ENCODE assay signal across 30 cellular contexts in the genomic region with DNA sequence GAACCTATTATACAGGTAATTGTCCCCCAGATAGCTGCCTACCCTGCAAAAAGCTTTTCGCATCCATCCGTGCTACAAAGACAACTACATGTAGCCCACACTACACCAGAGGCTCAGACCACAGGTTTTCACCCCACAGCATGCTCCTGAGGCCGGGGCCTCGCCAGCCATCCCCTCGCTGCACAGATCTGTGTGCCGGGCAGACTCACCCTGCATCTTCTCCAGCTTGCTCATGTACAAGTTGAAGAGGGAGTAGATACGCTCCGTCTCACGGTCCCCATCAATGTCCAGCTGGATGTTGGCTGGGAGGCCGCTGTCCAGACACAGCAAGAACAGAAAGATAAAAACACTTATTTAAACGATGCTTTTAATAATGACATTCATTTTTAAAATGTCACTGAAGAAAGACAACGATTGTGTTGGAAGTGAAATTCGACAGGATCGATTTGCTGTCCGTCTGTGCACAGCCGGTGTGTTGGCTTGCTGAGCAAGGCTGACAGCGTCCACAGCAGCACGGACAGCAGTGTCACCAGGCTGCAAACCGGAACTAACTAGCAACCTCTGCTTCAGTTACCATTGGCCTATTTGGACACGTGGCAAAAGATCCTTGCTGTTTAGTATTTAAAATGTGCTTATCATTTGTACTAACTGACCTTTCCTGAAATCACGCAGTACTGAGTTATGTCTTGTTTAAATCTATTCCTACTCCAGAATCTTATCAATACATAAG. TPM values are rescaled to one million over a fixed set of nuclear protein-coding genes. Genes with fewer than 3 reads are reported as not detected.
A peak's percentile ranks its signal among the peaks of the same experiment; 100 is the strongest.
DNase-seq lines count a peak whose midpoint lies in the region; FAIRE-seq and TF ChIP-seq lines count a peak whose summit lies in the region.
"Had no signal": no experiment of that assay in that cellular context is flagged by ENCODE, and none has a peak within 500 bp of the region (broad histone marks: within the 10 kb centered on the region; RNA-seq: fewer than 3 reads in every experiment).

No MANE protein-coding gene starts in this region.

- CTCF ChIA-PET in HEK293T (lab: Yijun Ruan, JAX): no interaction called here

- H3K4me3 Mint-ChIP-seq in activated naive CD4-positive, alpha-beta T cell treated with anti-CD3 and anti-CD28 coated beads, Interleukin-2, amount 50 U/mL, for 24 hours: no peak overlapping the region
- H3K4me3 Mint-ChIP-seq: activated CD4-positive, alpha-beta T cell treated with anti-CD3 and anti-CD28 coated beads for 36 hours; dendritic cell treated with granulocyte-macrophage colony-stimulating factor and Interleukin-4, amounts not matched to agents 40 ng/mL and 50 ng/mL, for 4 days; stimulated activated naive CD8-positive, alpha-beta T cell treated with anti-CD3 and anti-CD28 coated beads, Interleukin-15, amount 100 ng/mL, for 72 hours; T-helper 1 cell treated with Interleukin-12 subunit alpha and Interleukin-12 subunit beta and Interleukin-4 antibody, amounts not matched to agents 30 μg/mL and 1 μg/mL, for 36 hours had no signal

- H3K36me3 Mint-ChIP-seq in activated naive CD4-positive, alpha-beta T cell treated with anti-CD3 and anti-CD28 coated beads, Interleukin-2, amount 50 U/mL, for 24 hours: peaks cover 19% of the 10 kb centered on the region

- H3K4me1 Mint-ChIP-seq in activated naive CD4-positive, alpha-beta T cell treated with anti-CD3 and anti-CD28 coated beads, Interleukin-2, amount 50 U/mL, for 24 hours: peaks cover 4% of the 10 kb centered on the region

- H3K36me3 ChIP-seq in adipocyte (ENCODE audit: control insufficient read depth, insufficient read depth, low read length, severe bottlenecking) (peaks cover 53% of the 10 kb centered on the region), kidney (ENCODE audit: control insufficient read depth in 1 of 2, insufficient read depth in 2 of 2, low read length in 2 of 2) (peaks cover 6 to 7% of the 10 kb centered on the region in 2 donors), subcutaneous abdominal adipose tissue (ENCODE audit: control insufficient read depth in 5 of 5, insufficient read depth in 5 of 5, low read length in 5 of 5) (peaks cover 0 to 61% (median 39%) of the 10 kb centered on the region in 5 donors)
- H3K36me3 ChIP-seq: transverse colon had no signal

- H3K4me1 ChIP-seq in adipocyte (ENCODE audit: control insufficient read depth, insufficient read depth, low read length) (peaks cover 25% of the 10 kb centered on the region), kidney (ENCODE audit: control insufficient read depth in 1 of 2, insufficient read depth in 1 of 2, low read depth in 1 of 2, low read length in 2 of 2) (no peaks in the 10 kb centered on the region), subcutaneous abdominal adipose tissue (ENCODE audit: control insufficient read depth in 5 of 5, insufficient read depth in 5 of 5, low read length in 5 of 5) (peaks cover 6 to 55% (median 39%) of the 10 kb centered on the region in 5 donors)

- H3K27me3 ChIP-seq in adipocyte (replicated peaks; ENCODE audit: control insufficient read depth, insufficient read depth, low read length) (no peaks in the 10 kb centered on the region), subcutaneous abdominal adipose tissue (ENCODE audit: control insufficient read depth in 5 of 5, insufficient read depth in 4 of 5, low read length in 5 of 5) (no peaks in the 10 kb centered on the region)
- H3K27me3 ChIP-seq: cardiac muscle cell, esophagus muscularis mucosa, transverse colon had no signal

- no peak for TF ChIP-seq CTCF in kidney (IDR thresholded peaks at IDR 0.05; ENCODE audit: borderline replicate concordance, extremely low read depth, insufficient read depth)

- H3K9me3 Mint-ChIP-seq in activated naive CD4-positive, alpha-beta T cell treated with anti-CD3 and anti-CD28 coated beads, Interleukin-2, amount 50 U/mL, for 24 hours: no peaks in the 10 kb centered on the region

- POLR2A ChIA-PET in HEK293T (lab: Yijun Ruan, JAX): no interaction called here

- no peaks in the 10 kb centered on the region for H3K27me3 Mint-ChIP-seq in activated naive CD4-positive, alpha-beta T cell treated with anti-CD3 and anti-CD28 coated beads, Interleukin-2, amount 50 U/mL, for 24 hours
- H3K27me3 Mint-ChIP-seq: activated CD4-positive, alpha-beta T cell treated with anti-CD3 and anti-CD28 coated beads for 36 hours; dendritic cell treated with granulocyte-macrophage colony-stimulating factor and Interleukin-4, amounts not matched to agents 40 ng/mL and 50 ng/mL, for 4 days; stimulated activated naive CD8-positive, alpha-beta T cell treated with anti-CD3 and anti-CD28 coated beads, Interleukin-15, amount 100 ng/mL, for 72 hours had no signal

- H3K27ac ChIP-seq in kidney (ENCODE audit: low read depth in 2 of 2, low read length in 2 of 2) (no peak overlapping the region), subcutaneous abdominal adipose tissue (ENCODE audit: low read depth, low read length) (peak overlapping the region; percentile 66)
- H3K27ac ChIP-seq: esophagus muscularis mucosa, KMS-11, SK-N-MC, skin epidermis, transverse colon had no signal

- peak overlapping the region; percentile 35 for H3K27ac Mint-ChIP-seq in activated naive CD4-positive, alpha-beta T cell treated with anti-CD3 and anti-CD28 coated beads, Interleukin-2, amount 50 U/mL, for 24 hours
- H3K27ac Mint-ChIP-seq: dendritic cell treated with granulocyte-macrophage colony-stimulating factor and Interleukin-4, amounts not matched to agents 40 ng/mL and 50 ng/mL, for 4 days; T-helper 1 cell treated with Interleukin-12 subunit alpha and Interleukin-12 subunit beta and Interleukin-4 antibody, amounts not matched to agents 30 μg/mL and 1 μg/mL, for 36 hours had no signal

- no peaks in the 10 kb centered on the region for H3K9me3 ChIP-seq in adipocyte (ENCODE audit: control insufficient read depth, low read length)
- H3K9me3 ChIP-seq in kidney (ENCODE audit: control insufficient read depth in 1 of 2, low read length in 2 of 2): no peaks in the 10 kb centered on the region
- no peaks in the 10 kb centered on the region for H3K9me3 ChIP-seq in subcutaneous abdominal adipose tissue (ENCODE audit: control insufficient read depth in 5 of 5, low read length in 5 of 5)
- H3K9me3 ChIP-seq: esophagus muscularis mucosa, transverse colon had no signal

- intact Hi-C loops in kidney (cut with DNase I): no loop called here

- no peak for DNase-seq in activated naive CD4-positive, alpha-beta T cell treated with Interleukin-2 at 50 U/mL for 16 hours
- DNase-seq in adipocyte (ENCODE audit: low read depth): no peak
- DNase-seq in kidney: peak; percentile 33
- DNase-seq in COR-L47 (lab: John Stamatoyannopoulos, UW): no peak
- DNase-seq in HEK293T (ENCODE audit: extremely low spot score): no peak
- no peak for DNase-seq in T-helper 1 cell
- DNase-seq: activated CD4-positive, alpha-beta T cell treated with anti-CD3 and anti-CD28 coated beads for 36 hours; activated T-cell treated with anti-CD3 and anti-CD28 coated beads, Interleukin-2, amount 50 U/mL, for 1 hour; AML-193; foreskin melanocyte; HCEC 1CT; MV-4-11; NCI-H146; NCI-H446 treated with DMSO at 0.1 percent for 48 hours; NCI-H82; stimulated activated naive CD8-positive, alpha-beta T cell treated with anti-CD3 and anti-CD28 coated beads, Interleukin-15, amount 100 ng/mL, for 72 hours; transverse colon had no signal

- H3K9ac ChIP-seq in adipocyte (ENCODE audit: low read length) (peak overlapping the region; percentile 42), kidney (ENCODE audit: low read length in 2 of 2) (no peak overlapping the region), subcutaneous abdominal adipose tissue (ENCODE audit: low read length in 5 of 5) (no peak overlapping the region)
- H3K9ac ChIP-seq: KMS-11 had no signal

- peak overlapping the region; percentile 20 for H3K4me3 ChIP-seq in adipocyte (ENCODE audit: low read length)
- no peak overlapping the region for H3K4me3 ChIP-seq in kidney (ENCODE audit: low read length in 2 of 2)
- H3K4me3 ChIP-seq in subcutaneous abdominal adipose tissue (ENCODE audit: low read depth in 1 of 5, low read length in 5 of 5): peak overlapping the region in 2 of 5 donors; percentile 0 to 19
- H3K4me3 ChIP-seq: cardiac muscle cell, esophagus muscularis mucosa, SK-N-MC, skin epidermis, transverse colon had no signal

- no peak for FAIRE-seq in kidney (lab: Jason Lieb, UNC)
- FAIRE-seq: A204.1, G401.6 had no signal

TF ChIP-seq in HEK293T, 16 proteins besides CTCF, POLR2A, EP300 and RAD21:
- TF ChIP-seq ELF4 (IDR thresholded peaks at IDR 0.05): no peak
- no peak for TF ChIP-seq FOXA1 (IDR thresholded peaks at IDR 0.05)
- no peak for TF ChIP-seq HDGF (IDR thresholded peaks at IDR 0.05; ENCODE audit: borderline replicate concordance)
- no peak for TF ChIP-seq SP1 (IDR thresholded peaks at IDR 0.05)
- TF ChIP-seq NFRKB (IDR thresholded peaks at IDR 0.05): no peak
- TF ChIP-seq ZNF384 (IDR thresholded peaks at IDR 0.05): no peak
- TF ChIP-seq, protein P1, sequence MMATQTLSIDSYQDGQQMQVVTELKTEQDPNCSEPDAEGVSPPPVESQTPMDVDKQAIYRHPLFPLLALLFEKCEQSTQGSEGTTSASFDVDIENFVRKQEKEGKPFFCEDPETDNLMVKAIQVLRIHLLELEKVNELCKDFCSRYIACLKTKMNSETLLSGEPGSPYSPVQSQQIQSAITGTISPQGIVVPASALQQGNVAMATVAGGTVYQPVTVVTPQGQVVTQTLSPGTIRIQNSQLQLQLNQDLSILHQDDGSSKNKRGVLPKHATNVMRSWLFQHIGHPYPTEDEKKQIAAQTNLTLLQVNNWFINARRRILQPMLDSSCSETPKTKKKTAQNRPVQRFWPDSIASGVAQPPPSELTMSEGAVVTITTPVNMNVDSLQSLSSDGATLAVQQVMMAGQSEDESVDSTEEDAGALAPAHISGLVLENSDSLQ (IDR thresholded peaks at IDR 0.05): no peak
- no peak for TF ChIP-seq CTBP1 (IDR thresholded peaks at IDR 0.05; ENCODE audit: borderline replicate concordance)
- TF ChIP-seq FOXK2 (IDR thresholded peaks at IDR 0.05): no peak
- TF ChIP-seq LEF1 (IDR thresholded peaks at IDR 0.05; ENCODE audit: borderline replicate concordance): no peak
- TF ChIP-seq ARNT (IDR thresholded peaks at IDR 0.05): no peak
- TF ChIP-seq TARDBP (IDR thresholded peaks at IDR 0.05): no peak
- no peak for TF ChIP-seq L3MBTL2 (conservative IDR thresholded peaks at IDR 0.05)
- TF ChIP-seq FOXM1 (IDR thresholded peaks at IDR 0.05; ENCODE audit: borderline replicate concordance): no peak
- TF ChIP-seq BHLHE40 (IDR thresholded peaks at IDR 0.05; ENCODE audit: borderline replicate concordance): no peak

RNA-seq across cellular contexts. Expression of a gene that starts 18.6 kb away (rescaled TPM):
- 1.1 TPM for total RNA-seq in kidney
- not detected for polyA plus RNA-seq in kidney (ENCODE audit: insufficient read depth, low read depth, low replicate concordance)
- total RNA-seq: cardiac muscle cell, myocyte, RPMI7951 had no signal
